In the genomic region with DNA sequence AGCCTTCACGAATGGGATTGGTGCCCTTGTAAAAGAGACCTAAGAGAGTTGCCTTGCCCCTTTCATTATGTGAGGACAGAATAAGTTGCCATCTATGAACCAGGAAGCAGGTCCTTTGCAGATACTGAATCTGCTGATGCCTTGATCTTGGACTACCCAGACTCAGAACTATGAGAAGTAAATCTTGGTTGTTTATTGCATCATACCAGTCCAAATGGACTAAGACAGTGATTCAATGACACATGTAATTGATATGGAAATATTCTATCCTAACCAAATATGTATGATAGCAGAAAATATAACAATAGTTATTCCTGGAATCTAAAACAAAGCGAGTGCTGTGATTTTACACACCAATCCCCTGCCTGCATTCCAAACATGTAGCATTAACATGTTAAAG, we compare ENCODE assay signal across 35 cellular contexts. TPM values are rescaled to one million over a fixed set of nuclear protein-coding genes. Genes with fewer than 3 reads are reported as not detected.
"Had no signal": no experiment of that assay in that cellular context is flagged by ENCODE, and none has a peak within 500 bp of the region (broad histone marks: within the 10 kb centered on the region; RNA-seq: fewer than 3 reads in every experiment).

No MANE protein-coding gene starts in this region.

- ATAC-seq: activated CD4-positive, alpha-beta T cell treated with anti-CD3 and anti-CD28 coated beads for 36 hours; activated CD8-positive, alpha-beta memory T cell treated with anti-CD3 and anti-CD28 coated beads, Interleukin-2, amount 10 ng/mL, durations not matched to agents 7 days and 5 days; activated CD8-positive, alpha-beta T cell treated with anti-CD3 and anti-CD28 coated beads, Interleukin-2, amount 10 ng/mL, durations not matched to agents 7 days and 5 days; activated naive CD4-positive, alpha-beta T cell treated with anti-CD3 and anti-CD28 coated beads, Interleukin-2, amount 50 U/mL, for 72 hours; esophagus mucosa; gastroesophageal sphincter; heart right ventricle had no signal

- H3K36me3 ChIP-seq: ascending aorta, breast epithelium, cardiac muscle cell, colonic mucosa, gastroesophageal sphincter, heart right ventricle had no signal

- H3K4me3 ChIP-seq: ascending aorta, breast epithelium, cardiac muscle cell, colonic mucosa, dorsolateral prefrontal cortex, gastroesophageal sphincter, heart right ventricle had no signal

- H3K27ac ChIP-seq: ascending aorta, breast epithelium, cardiac muscle cell, colonic mucosa, dorsolateral prefrontal cortex, gastroesophageal sphincter, heart right ventricle had no signal

- H3K9me3 ChIP-seq: ascending aorta, breast epithelium, colonic mucosa had no signal

- H3K4me1 ChIP-seq: ascending aorta, breast epithelium, colonic mucosa, gastroesophageal sphincter, heart right ventricle had no signal

- H3K27me3 ChIP-seq: ascending aorta, breast epithelium, cardiac muscle cell, colonic mucosa, dorsolateral prefrontal cortex, gastroesophageal sphincter, heart right ventricle had no signal

- DNase-seq: activated CD4-positive, alpha-beta memory T cell treated with anti-CD3 and anti-CD28 coated beads for 36 hours; activated CD4-positive, alpha-beta T cell treated with anti-CD3 and anti-CD28 coated beads for 36 hours; activated CD4-positive, alpha-beta T cell treated with anti-CD3 and anti-CD28 coated beads, Interleukin-2, amount 10 ng/mL, durations not matched to agents 24 days and 14 days; activated CD4-positive, CD25-positive, alpha-beta regulatory T cell; activated CD4-positive, CD25-positive, alpha-beta regulatory T cell treated with anti-CD3 and anti-CD28 coated beads, Interleukin-2, amount 50 U/mL, for 72 hours; activated CD8-positive, alpha-beta memory T cell treated with anti-CD3 and anti-CD28 coated beads, Interleukin-2, amount 10 ng/mL, durations not matched to agents 7 days and 5 days; activated CD8-positive, alpha-beta memory T cell treated with anti-CD3 and anti-CD28 coated beads, Interleukin-2, amount 50 U/mL, for 4 hours; activated CD8-positive, alpha-beta T cell treated with anti-CD3 and anti-CD28 coated beads, Interleukin-2, amount 10 ng/mL, durations not matched to agents 7 days and 5 days; activated effector memory CD4-positive, alpha-beta T cell treated with anti-CD3 and anti-CD28 coated beads, Interleukin-2, amount 50 U/mL, for 16 hours; activated naive CD4-positive, alpha-beta T cell treated with anti-CD3 and anti-CD28 coated beads, Interleukin-2, amount 10 ng/mL, durations not matched to agents 7 days and 5 days; activated naive CD8-positive, alpha-beta T cell treated with anti-CD3 and anti-CD28 coated beads, Interleukin-2, amount 10 ng/mL, durations not matched to agents 7 days and 5 days; activated T-cell treated with anti-CD3 and anti-CD28 coated beads, Interleukin-2, amount 50 U/mL, for 1 hour; activated T-cell treated with anti-CD3 and anti-CD28 coated beads, Interleukin-2, amount 50 U/mL, for 48 hours; central memory CD4-positive, alpha-beta T cell; cerebellar nuclear complex; colonic mucosa; dorsolateral prefrontal cortex; effector memory CD4-positive, alpha-beta T cell; endodermal cell; foreskin melanocyte; heart right ventricle; T-helper 2 cell had no signal

RNA-seq across cellular contexts. Expression of gene LYZL1, which starts 17.0 kb away (rescaled TPM):
- total RNA-seq: activated CD4-positive, alpha-beta memory T cell treated with anti-CD3 and anti-CD28 coated beads for 36 hours; activated CD4-positive, alpha-beta T cell treated with anti-CD3 and anti-CD28 coated beads for 36 hours; activated CD4-positive, alpha-beta T cell treated with anti-CD3 and anti-CD28 coated beads, Interleukin-2, amount 10 ng/mL, durations not matched to agents 24 days and 14 days; activated CD8-positive, alpha-beta memory T cell treated with anti-CD3 and anti-CD28 coated beads for 36 hours; activated CD8-positive, alpha-beta memory T cell treated with anti-CD3 and anti-CD28 coated beads, Interleukin-2, amount 10 ng/mL, durations not matched to agents 7 days and 5 days; activated CD8-positive, alpha-beta T cell treated with anti-CD3 and anti-CD28 coated beads, Interleukin-2, amount 10 ng/mL, durations not matched to agents 7 days and 5 days; activated naive CD4-positive, alpha-beta T cell treated with anti-CD3 and anti-CD28 coated beads, Interleukin-2, amount 50 U/mL, for 72 hours; activated naive CD8-positive, alpha-beta T cell treated with anti-CD3 and anti-CD28 coated beads, Interleukin-2, amount 10 ng/mL, durations not matched to agents 7 days and 5 days; activated T-helper 1 cell treated with anti-CD3 and anti-CD28 coated beads, Interleukin-12 subunit alpha, Interleukin-12 subunit beta, Interleukin-2, Interleukin-4 antibody, amounts not matched to agents 30 ng/mL and 10 ng/mL and 1 ng/mL, durations not matched to agents 14 hours and 24 hours and 36 hours; activated T-helper 2 cell treated with anti-CD3 and anti-CD28 coated beads, Interferon-gamma antibody, Interleukin-2, Interleukin-4, amounts not matched to agents 10 μg/mL and 5 μg/mL and 100 μg/mL, durations not matched to agents 14 hours and 24 hours and 36 hours; ascending aorta; breast epithelium; cardiac muscle cell; colonic mucosa; dorsolateral prefrontal cortex; endodermal cell; epithelial cell of proximal tubule; esophagus mucosa; fibroblast of villous mesenchyme; gastroesophageal sphincter; glomerular endothelial cell; heart right ventricle; T-helper 1 cell treated with Interleukin-12 subunit alpha and Interleukin-12 subunit beta and Interleukin-4 antibody, amounts not matched to agents 30 ng/mL and 1 ng/mL, for 36 hours had no signal
- polyA plus RNA-seq: heart right ventricle had no signal
